8 cellular contexts compared by ENCODE assay signal in genomic region chr15:41773332-41773728, GRCh38. TPM values are rescaled to one million over a fixed set of nuclear protein-coding genes. Genes with fewer than 3 reads are reported as not detected.
DNase-seq lines count a peak whose midpoint lies in the region; ATAC-seq and TF ChIP-seq lines count a peak whose summit lies in the region.

No MANE protein-coding gene starts in this region.

- peaks cover 19% of the 10 kb centered on the region for H3K4me1 ChIP-seq in iPS-15b (ENCODE audit: control insufficient read depth, insufficient read depth, low read length)
- H3K4me1 ChIP-seq in stomach smooth muscle (ENCODE audit: control insufficient read depth, insufficient read depth, low read length) = peaks cover 28% of the 10 kb centered on the region

- ATAC-seq in WTC11 (no peak), HG03196 (IDR thresholded peaks at IDR 0.05; ENCODE audit: unreplicated experiment) (no peak), GM18511 (IDR thresholded peaks at IDR 0.05; ENCODE audit: unreplicated experiment) (no peak)

- CTCF ChIA-PET in WTC11 (lab: Charles Lee) = interaction anchor here (0.6 to 4.5 kb wide), 43 partner anchors 8 to 311 kb away, joined by 3 to 158 read pairs (median 6); partner anchors contain the start of genes EHD4, JMJD7 and MGA

- DNase-seq in NCI-H82 (lab: John Stamatoyannopoulos, UW) (peak; percentile 51), NCI-H82 treated with DMSO at 0.1 percent for 48 hours (lab: John Stamatoyannopoulos, UW; ENCODE audit: unreplicated experiment) (no peak), WTC11 (ENCODE audit: low spot score) (no peak), NOMO-1 treated with dmso at 0.1 percent for 144 hours (lab: John Stamatoyannopoulos, UW; ENCODE audit: unreplicated experiment) (no peak)

- H3K9ac ChIP-seq in iPS-15b (ENCODE audit: low read depth, low read length) (peak overlapping the region; percentile 61), stomach smooth muscle (ENCODE audit: low read length in 2 of 2) (peak overlapping the region; percentile 62 to 82)

- peaks cover 38% of the 10 kb centered on the region for H3K4me1 Mint-ChIP-seq in WTC11

- H3K9me3 ChIP-seq in iPS-15b (ENCODE audit: control insufficient read depth, insufficient read depth, low read length) = no peaks in the 10 kb centered on the region
- no peaks in the 10 kb centered on the region for H3K9me3 ChIP-seq in stomach smooth muscle (ENCODE audit: control insufficient read depth in 2 of 2, low read length in 2 of 2)

- peak overlapping the region; percentile 86 for H3K4me3 Mint-ChIP-seq in WTC11

- no peaks in the 10 kb centered on the region for H3K27me3 Mint-ChIP-seq in WTC11 (ENCODE audit: low read depth)

- TF ChIP-seq CTCF in WTC11 (IDR thresholded peaks at IDR 0.05) = no peak

- H3K27me3 ChIP-seq in iPS-15b (ENCODE audit: control insufficient read depth, insufficient read depth, low read length) (no peaks in the 10 kb centered on the region), stomach smooth muscle (ENCODE audit: control insufficient read depth in 1 of 2, insufficient read depth in 2 of 2, low read length in 2 of 2) (no peaks in the 10 kb centered on the region)

- peak overlapping the region; percentile 86 for H3K4me3 ChIP-seq in iPS-15b (ENCODE audit: low read depth, low read length)
- peak overlapping the region in 1 of 2 donors; percentile 97 for H3K4me3 ChIP-seq in stomach smooth muscle (ENCODE audit: low read length in 2 of 2)

- H3K27ac ChIP-seq in stomach smooth muscle (ENCODE audit: low read length) = peak overlapping the region; percentile 89

- POLR2A ChIA-PET in WTC11 (lab: Charles Lee) = interaction anchor here (0.5 to 2.4 kb wide), 14 partner anchors 9 to 230 kb away, joined by 3 to 15 read pairs (median 4); partner anchors contain the start of genes EHD4, JMJD7 and RPAP1

- H3K36me3 ChIP-seq in iPS-15b (ENCODE audit: control insufficient read depth, insufficient read depth, low read length) (no peaks in the 10 kb centered on the region), stomach smooth muscle (ENCODE audit: control insufficient read depth in 2 of 2, insufficient read depth in 2 of 2, low read length in 2 of 2) (peaks cover 0 to 6% of the 10 kb centered on the region in 2 donors)

- H3K36me3 Mint-ChIP-seq in WTC11 = no peaks in the 10 kb centered on the region

- H3K9me3 Mint-ChIP-seq in WTC11 = no peaks in the 10 kb centered on the region

- H3K27ac Mint-ChIP-seq in WTC11 = peak overlapping the region; percentile 100

TF ChIP-seq in WTC11, 78 proteins besides CTCF, POLR2A, EP300 and RAD21:
- no peak for TF ChIP-seq ESRRA (CRISPR knock-in tag; IDR thresholded peaks at IDR 0.05; ENCODE audit: borderline replicate concordance)
- TF ChIP-seq ZBTB21 (CRISPR knock-in tag; IDR thresholded peaks at IDR 0.05; ENCODE audit: borderline replicate concordance) = no peak
- no peak for TF ChIP-seq ELF4 (CRISPR knock-in tag; IDR thresholded peaks at IDR 0.05; ENCODE audit: low read depth)
- no peak for TF ChIP-seq GABPB1 (CRISPR knock-in tag; IDR thresholded peaks at IDR 0.05)
- no peak for TF ChIP-seq PRRX2 (CRISPR knock-in tag; IDR thresholded peaks at IDR 0.05)
- TF ChIP-seq USF2 (CRISPR knock-in tag; IDR thresholded peaks at IDR 0.05) = no peak
- no peak for TF ChIP-seq SMAD3 (CRISPR knock-in tag; IDR thresholded peaks at IDR 0.05; ENCODE audit: borderline replicate concordance)
- TF ChIP-seq, protein P1, sequence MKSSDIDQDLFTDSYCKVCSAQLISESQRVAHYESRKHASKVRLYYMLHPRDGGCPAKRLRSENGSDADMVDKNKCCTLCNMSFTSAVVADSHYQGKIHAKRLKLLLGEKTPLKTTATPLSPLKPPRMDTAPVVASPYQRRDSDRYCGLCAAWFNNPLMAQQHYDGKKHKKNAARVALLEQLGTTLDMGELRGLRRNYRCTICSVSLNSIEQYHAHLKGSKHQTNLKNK (CRISPR knock-in tag; IDR thresholded peaks at IDR 0.05) = no peak
- TF ChIP-seq ZNF532 (CRISPR knock-in tag; IDR thresholded peaks at IDR 0.05; ENCODE audit: borderline replicate concordance) = no peak
- no peak for TF ChIP-seq NFYB (CRISPR knock-in tag; conservative IDR thresholded peaks at IDR 0.05; ENCODE audit: low read depth)
- TF ChIP-seq NR1H2 (CRISPR knock-in tag; IDR thresholded peaks at IDR 0.05) = no peak
- TF ChIP-seq NR3C1 (CRISPR knock-in tag; conservative IDR thresholded peaks at IDR 0.05; ENCODE audit: low read depth) = no peak

RNA-seq across cellular contexts. Expression of gene MAPKBP1, which starts 1.0 kb away (rescaled TPM):
- 11.0 to 14.5 TPM (median 12.9 TPM) in 3 replicates for total RNA-seq in WTC11 (2021)

RNA-seq across cellular contexts. Expression of gene JMJD7, which starts 54.6 kb away (rescaled TPM):
- 14.8 to 19.9 TPM (median 18.2 TPM) in 3 replicates for total RNA-seq in WTC11 (2021)
